Comparison of ENCODE assay signal across 22 cellular contexts in genomic region chr3:56471771-56472170, GRCh38.
"Had no signal": no experiment of that assay in that cellular context is flagged by ENCODE, and none has a peak within 500 bp of the region (broad histone marks: within the 10 kb centered on the region; RNA-seq: fewer than 3 reads in every experiment).

No MANE protein-coding gene starts in this region.

- DNase-seq: stimulated activated CD4-positive, alpha-beta T cell treated with anti-CD3 and anti-CD28 coated beads, Interleukin-2, amount 100 ng/mL, for 48 hours; stimulated activated CD4-positive, alpha-beta T cell treated with anti-CD3 and anti-CD28 coated beads, Interleukin-4, amount 100 ng/mL, for 1 hour; stimulated activated CD4-positive, alpha-beta T cell treated with anti-CD3 and anti-CD28 coated beads, Interleukin-4, amount 100 ng/mL, for 24 hours; stimulated activated CD4-positive, alpha-beta T cell treated with anti-CD3 and anti-CD28 coated beads, Interleukin-4, amount 100 ng/mL, for 4 hours; stimulated activated CD8-positive, alpha-beta memory T cell treated with anti-CD3 and anti-CD28 coated beads, Interleukin-4, amount 100 ng/mL, for 48 hours; stimulated activated naive B cell treated with anti-CD40 and anti-IgM and Interleukin-4, amounts not matched to agents 10 μg/mL and 1 μg/mL and 100 μg/mL, for 72 hours; stimulated activated naive CD4-positive, alpha-beta T cell; stimulated activated naive CD4-positive, alpha-beta T cell treated with Interleukin-2 at 50 U/mL for 16 hours; stimulated activated naive CD8-positive, alpha-beta T cell treated with anti-CD3 and anti-CD28 coated beads, Interleukin-15, amount 100 ng/mL, for 72 hours; stimulated activated naive CD8-positive, alpha-beta T cell treated with anti-CD3 and anti-CD28 coated beads, Interleukin-15, Interleukin-2, amounts not matched to agents 100 U/mL and 50 U/mL, for 24 hours; stomach; substantia nigra; testis; thyroid gland; tibial artery; transverse colon; trophoblast cell; upper lobe of left lung; upper lobe of right lung; uterus had no signal

- ATAC-seq: stimulated activated effector memory CD8-positive, alpha-beta T cell treated with anti-CD3 and anti-CD28 coated beads, Interleukin-12 subunit alpha, Interleukin-12 subunit beta, amount 100 ng/mL, for 72 hours; stimulated activated memory B cell treated with anti-CD40 and anti-IgM and Interleukin-4, amounts not matched to agents 10 μg/mL and 1 μg/mL and 100 μg/mL, for 72 hours; stimulated activated naive B cell treated with anti-CD40 and anti-IgM and Interleukin-4, amounts not matched to agents 10 μg/mL and 1 μg/mL and 100 μg/mL, for 72 hours; stimulated activated naive CD8-positive, alpha-beta T cell treated with anti-CD3 and anti-CD28 coated beads, Interleukin-15, amount 100 ng/mL, for 72 hours; stimulated activated naive CD8-positive, alpha-beta T cell treated with anti-CD3 and anti-CD28 coated beads, Interleukin-15, Interleukin-2, amounts not matched to agents 100 U/mL and 50 U/mL, for 24 hours; upper lobe of right lung had no signal
